ENCODE assay signal across 1 cellular context in the genomic region with DNA sequence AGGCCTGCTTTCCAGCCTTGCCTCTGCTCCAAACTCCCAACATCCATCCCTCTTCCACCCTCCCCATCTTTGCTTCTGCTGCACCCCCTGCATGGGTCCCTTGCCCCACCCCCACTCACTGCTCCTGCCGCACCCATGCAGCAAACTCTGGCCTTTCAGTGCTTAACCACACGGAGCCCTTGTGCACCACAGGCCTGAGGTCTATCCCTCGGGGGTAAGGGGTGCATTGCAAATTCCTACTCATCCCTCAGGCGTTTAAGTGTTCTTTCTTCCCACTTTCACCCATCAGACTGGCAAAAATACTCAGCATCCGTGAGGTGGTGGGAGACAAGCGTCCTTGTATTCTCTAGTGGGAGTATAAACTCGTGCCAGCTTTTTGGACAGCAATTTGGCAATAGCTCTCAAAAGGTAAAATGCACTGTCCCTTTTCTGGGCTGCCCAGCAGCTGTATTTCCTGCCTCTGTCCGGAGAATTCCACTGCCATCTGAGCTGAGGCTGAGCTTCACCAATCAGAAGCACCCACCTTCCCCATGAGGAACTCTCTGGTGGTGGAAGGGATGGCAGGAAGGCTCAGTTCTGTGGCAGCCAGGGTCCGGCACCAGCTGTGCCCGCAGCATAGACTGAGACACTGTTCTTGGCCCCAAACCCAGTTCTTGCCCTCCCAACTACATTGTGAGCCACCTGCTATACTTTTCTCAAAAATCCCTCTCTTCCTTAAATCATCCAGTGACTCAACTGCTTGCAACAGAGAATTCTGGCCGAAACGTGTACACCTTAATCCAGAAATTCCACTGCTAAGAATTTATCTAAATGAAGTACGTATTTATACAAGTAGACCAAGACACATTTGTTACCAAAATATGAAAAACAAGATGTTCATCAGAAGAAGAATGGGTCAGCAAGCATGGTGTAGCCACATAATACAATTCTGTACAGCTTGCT.
TF ChIP-seq lines count a peak whose summit lies in the region.

No MANE protein-coding gene starts in this region.

TF ChIP-seq in GM23338, 12 proteins besides CTCF, POLR2A, EP300 and RAD21 (continued from another document):
- TF ChIP-seq, protein P1, sequence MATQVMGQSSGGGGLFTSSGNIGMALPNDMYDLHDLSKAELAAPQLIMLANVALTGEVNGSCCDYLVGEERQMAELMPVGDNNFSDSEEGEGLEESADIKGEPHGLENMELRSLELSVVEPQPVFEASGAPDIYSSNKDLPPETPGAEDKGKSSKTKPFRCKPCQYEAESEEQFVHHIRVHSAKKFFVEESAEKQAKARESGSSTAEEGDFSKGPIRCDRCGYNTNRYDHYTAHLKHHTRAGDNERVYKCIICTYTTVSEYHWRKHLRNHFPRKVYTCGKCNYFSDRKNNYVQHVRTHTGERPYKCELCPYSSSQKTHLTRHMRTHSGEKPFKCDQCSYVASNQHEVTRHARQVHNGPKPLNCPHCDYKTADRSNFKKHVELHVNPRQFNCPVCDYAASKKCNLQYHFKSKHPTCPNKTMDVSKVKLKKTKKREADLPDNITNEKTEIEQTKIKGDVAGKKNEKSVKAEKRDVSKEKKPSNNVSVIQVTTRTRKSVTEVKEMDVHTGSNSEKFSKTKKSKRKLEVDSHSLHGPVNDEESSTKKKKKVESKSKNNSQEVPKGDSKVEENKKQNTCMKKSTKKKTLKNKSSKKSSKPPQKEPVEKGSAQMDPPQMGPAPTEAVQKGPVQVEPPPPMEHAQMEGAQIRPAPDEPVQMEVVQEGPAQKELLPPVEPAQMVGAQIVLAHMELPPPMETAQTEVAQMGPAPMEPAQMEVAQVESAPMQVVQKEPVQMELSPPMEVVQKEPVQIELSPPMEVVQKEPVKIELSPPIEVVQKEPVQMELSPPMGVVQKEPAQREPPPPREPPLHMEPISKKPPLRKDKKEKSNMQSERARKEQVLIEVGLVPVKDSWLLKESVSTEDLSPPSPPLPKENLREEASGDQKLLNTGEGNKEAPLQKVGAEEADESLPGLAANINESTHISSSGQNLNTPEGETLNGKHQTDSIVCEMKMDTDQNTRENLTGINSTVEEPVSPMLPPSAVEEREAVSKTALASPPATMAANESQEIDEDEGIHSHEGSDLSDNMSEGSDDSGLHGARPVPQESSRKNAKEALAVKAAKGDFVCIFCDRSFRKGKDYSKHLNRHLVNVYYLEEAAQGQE (IDR thresholded peaks at IDR 0.05; ENCODE audit: unreplicated experiment), result no peak
